ENCODE assay signal across 1 cellular context in genomic region chr1:161020573-161021167, GRCh38.
TF ChIP-seq lines count a peak whose summit lies in the region.

F11R (minus strand) TSS chr1:161021152; CDS start chr1:161021073, 79 bp downstream.

TF ChIP-seq in K562, 482 proteins besides CTCF, POLR2A, EP300 and RAD21 (continued from another document and continues in another):
- TF ChIP-seq, protein P1, sequence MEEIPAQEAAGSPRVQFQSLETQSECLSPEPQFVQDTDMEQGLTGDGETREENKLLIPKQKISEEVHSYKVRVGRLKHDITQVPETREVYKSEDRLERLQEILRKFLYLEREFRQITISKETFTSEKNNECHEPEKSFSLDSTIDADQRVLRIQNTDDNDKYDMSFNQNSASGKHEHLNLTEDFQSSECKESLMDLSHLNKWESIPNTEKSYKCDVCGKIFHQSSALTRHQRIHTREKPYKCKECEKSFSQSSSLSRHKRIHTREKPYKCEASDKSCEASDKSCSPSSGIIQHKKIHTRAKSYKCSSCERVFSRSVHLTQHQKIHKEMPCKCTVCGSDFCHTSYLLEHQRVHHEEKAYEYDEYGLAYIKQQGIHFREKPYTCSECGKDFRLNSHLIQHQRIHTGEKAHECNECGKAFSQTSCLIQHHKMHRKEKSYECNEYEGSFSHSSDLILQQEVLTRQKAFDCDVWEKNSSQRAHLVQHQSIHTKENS (CRISPR knock-in tag; IDR thresholded peaks at IDR 0.05): no peak
- TF ChIP-seq ARID2 (IDR thresholded peaks at IDR 0.05): no peak
- peak; percentile 68; the same call in 1 of the 2 replicates for TF ChIP-seq STAT5A (IDR thresholded peaks at IDR 0.05; ENCODE audit: borderline replicate concordance, low read length)
- TF ChIP-seq SRF (CRISPR knock-in tag; IDR thresholded peaks at IDR 0.05): no peak; a peak in 1 of 4 replicates
- TF ChIP-seq HCFC1 (IDR thresholded peaks at IDR 0.05; ENCODE audit: low read depth, low read length): no peak; the same call in 1 of the 2 replicates
- 0 out of 2 replicates have a peak, but pooled peaks have one; percentile 4 for TF ChIP-seq ZNF41 (CRISPR knock-in tag; conservative IDR thresholded peaks at IDR 0.05)
- TF ChIP-seq CREBBP (IDR thresholded peaks at IDR 0.05; ENCODE audit: low read depth, low read length): no peak
- TF ChIP-seq NCOA1 (IDR thresholded peaks at IDR 0.05; ENCODE audit: low read depth): peak; percentile 70; the same call in 1 of the 2 replicates
- no peak for TF ChIP-seq TCF15 (CRISPR knock-in tag; IDR thresholded peaks at IDR 0.05)
- TF ChIP-seq SOX6 (IDR thresholded peaks at IDR 0.05): peak; percentile 80
- TF ChIP-seq, protein P2, sequence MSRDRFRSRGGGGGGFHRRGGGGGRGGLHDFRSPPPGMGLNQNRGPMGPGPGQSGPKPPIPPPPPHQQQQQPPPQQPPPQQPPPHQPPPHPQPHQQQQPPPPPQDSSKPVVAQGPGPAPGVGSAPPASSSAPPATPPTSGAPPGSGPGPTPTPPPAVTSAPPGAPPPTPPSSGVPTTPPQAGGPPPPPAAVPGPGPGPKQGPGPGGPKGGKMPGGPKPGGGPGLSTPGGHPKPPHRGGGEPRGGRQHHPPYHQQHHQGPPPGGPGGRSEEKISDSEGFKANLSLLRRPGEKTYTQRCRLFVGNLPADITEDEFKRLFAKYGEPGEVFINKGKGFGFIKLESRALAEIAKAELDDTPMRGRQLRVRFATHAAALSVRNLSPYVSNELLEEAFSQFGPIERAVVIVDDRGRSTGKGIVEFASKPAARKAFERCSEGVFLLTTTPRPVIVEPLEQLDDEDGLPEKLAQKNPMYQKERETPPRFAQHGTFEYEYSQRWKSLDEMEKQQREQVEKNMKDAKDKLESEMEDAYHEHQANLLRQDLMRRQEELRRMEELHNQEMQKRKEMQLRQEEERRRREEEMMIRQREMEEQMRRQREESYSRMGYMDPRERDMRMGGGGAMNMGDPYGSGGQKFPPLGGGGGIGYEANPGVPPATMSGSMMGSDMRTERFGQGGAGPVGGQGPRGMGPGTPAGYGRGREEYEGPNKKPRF (IDR thresholded peaks at IDR 0.05; ENCODE audit: low read depth, low read length): no peak
- TF ChIP-seq ZNF609 (CRISPR knock-in tag; IDR thresholded peaks at IDR 0.05; ENCODE audit: borderline replicate concordance): peak; percentile 35; the same call in 1 of the 2 replicates
- TF ChIP-seq HNRNPH1 (optimal IDR thresholded peaks at IDR 0.05; ENCODE audit: low read depth, low read length): no peak
- TF ChIP-seq ETV1 (tag; conservative IDR thresholded peaks at IDR 0.05; ENCODE audit: low read depth): no peak
- peak; percentile 62; the same call in 1 of the 2 replicates for TF ChIP-seq ZNF583 (CRISPR knock-in tag; IDR thresholded peaks at IDR 0.05)
- no peak for TF ChIP-seq HDAC8 (tag; IDR thresholded peaks at IDR 0.05)
- TF ChIP-seq KDM1A (IDR thresholded peaks at IDR 0.05): peak; percentile 49 to 84
- no peak for TF ChIP-seq ZNF449 (CRISPR knock-in tag; IDR thresholded peaks at IDR 0.05)
- TF ChIP-seq, protein P3, sequence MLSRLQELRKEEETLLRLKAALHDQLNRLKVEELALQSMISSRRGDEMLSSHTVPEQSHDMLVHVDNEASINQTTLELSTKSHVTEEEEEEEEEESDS (CRISPR knock-in tag; IDR thresholded peaks at IDR 0.05): no peak
- TF ChIP-seq E2F6 (IDR thresholded peaks at IDR 0.05; ENCODE audit: borderline replicate concordance in 1 of 2, extremely low read depth in 1 of 2, insufficient read depth in 1 of 2, insufficient read length in 1 of 2, low read depth in 1 of 2, low read length in 1 of 2, poor library complexity in 1 of 2, severe bottlenecking in 1 of 2): peak in 1 of 2 experiments; percentile 54
- TF ChIP-seq PHF21A (IDR thresholded peaks at IDR 0.05; ENCODE audit: borderline replicate concordance, low read depth): no peak
- no peak for TF ChIP-seq ZNF668 (CRISPR knock-in tag; IDR thresholded peaks at IDR 0.05)
- TF ChIP-seq KHSRP (IDR thresholded peaks at IDR 0.05): no peak
- TF ChIP-seq ZC3H11A (IDR thresholded peaks at IDR 0.05; ENCODE audit: low read depth, low read length): no peak
- TF ChIP-seq, protein P4, sequence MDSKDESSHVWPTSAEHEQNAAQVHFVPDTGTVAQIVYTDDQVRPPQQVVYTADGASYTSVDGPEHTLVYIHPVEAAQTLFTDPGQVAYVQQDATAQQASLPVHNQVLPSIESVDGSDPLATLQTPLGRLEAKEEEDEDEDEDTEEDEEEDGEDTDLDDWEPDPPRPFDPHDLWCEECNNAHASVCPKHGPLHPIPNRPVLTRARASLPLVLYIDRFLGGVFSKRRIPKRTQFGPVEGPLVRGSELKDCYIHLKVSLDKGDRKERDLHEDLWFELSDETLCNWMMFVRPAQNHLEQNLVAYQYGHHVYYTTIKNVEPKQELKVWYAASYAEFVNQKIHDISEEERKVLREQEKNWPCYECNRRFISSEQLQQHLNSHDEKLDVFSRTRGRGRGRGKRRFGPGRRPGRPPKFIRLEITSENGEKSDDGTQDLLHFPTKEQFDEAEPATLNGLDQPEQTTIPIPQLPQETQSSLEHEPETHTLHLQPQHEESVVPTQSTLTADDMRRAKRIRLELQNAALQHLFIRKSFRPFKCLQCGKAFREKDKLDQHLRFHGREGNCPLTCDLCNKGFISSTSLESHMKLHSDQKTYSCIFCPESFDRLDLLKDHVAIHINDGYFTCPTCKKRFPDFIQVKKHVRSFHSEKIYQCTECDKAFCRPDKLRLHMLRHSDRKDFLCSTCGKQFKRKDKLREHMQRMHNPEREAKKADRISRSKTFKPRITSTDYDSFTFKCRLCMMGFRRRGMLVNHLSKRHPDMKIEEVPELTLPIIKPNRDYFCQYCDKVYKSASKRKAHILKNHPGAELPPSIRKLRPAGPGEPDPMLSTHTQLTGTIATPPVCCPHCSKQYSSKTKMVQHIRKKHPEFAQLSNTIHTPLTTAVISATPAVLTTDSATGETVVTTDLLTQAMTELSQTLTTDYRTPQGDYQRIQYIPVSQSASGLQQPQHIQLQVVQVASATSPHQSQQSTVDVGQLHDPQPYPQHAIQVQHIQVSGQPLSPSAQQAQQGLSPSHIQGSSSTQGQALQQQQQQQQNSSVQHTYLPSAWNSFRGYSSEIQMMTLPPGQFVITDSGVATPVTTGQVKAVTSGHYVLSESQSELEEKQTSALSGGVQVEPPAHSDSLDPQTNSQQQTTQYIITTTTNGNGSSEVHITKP (IDR thresholded peaks at IDR 0.05; ENCODE audit: partially characterized antibody): peak; percentile 77
- TF ChIP-seq HOXB6 (CRISPR knock-in tag; IDR thresholded peaks at IDR 0.05; ENCODE audit: borderline replicate concordance): no peak
- TF ChIP-seq, protein P5, sequence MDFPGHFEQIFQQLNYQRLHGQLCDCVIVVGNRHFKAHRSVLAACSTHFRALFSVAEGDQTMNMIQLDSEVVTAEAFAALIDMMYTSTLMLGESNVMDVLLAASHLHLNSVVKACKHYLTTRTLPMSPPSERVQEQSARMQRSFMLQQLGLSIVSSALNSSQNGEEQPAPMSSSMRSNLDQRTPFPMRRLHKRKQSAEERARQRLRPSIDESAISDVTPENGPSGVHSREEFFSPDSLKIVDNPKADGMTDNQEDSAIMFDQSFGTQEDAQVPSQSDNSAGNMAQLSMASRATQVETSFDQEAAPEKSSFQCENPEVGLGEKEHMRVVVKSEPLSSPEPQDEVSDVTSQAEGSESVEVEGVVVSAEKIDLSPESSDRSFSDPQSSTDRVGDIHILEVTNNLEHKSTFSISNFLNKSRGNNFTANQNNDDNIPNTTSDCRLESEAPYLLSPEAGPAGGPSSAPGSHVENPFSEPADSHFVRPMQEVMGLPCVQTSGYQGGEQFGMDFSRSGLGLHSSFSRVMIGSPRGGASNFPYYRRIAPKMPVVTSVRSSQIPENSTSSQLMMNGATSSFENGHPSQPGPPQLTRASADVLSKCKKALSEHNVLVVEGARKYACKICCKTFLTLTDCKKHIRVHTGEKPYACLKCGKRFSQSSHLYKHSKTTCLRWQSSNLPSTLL (IDR thresholded peaks at IDR 0.05): no peak
- no peak for TF ChIP-seq ZNF707 (CRISPR knock-in tag; conservative IDR thresholded peaks at IDR 0.05)
- TF ChIP-seq KAT2B (IDR thresholded peaks at IDR 0.05; ENCODE audit: low read depth, low read length): no peak
- no peak for TF ChIP-seq RFX7 (CRISPR knock-in tag; IDR thresholded peaks at IDR 0.05)
- no peak for TF ChIP-seq HDAC6 (IDR thresholded peaks at IDR 0.05; ENCODE audit: low read depth, low read length)
- peak; percentile 80 for TF ChIP-seq MTA3 (IDR thresholded peaks at IDR 0.05; ENCODE audit: borderline replicate concordance)
- no peak for TF ChIP-seq NR3C1 (CRISPR knock-in tag; IDR thresholded peaks at IDR 0.05)
- TF ChIP-seq ZBTB17 (CRISPR knock-in tag; IDR thresholded peaks at IDR 0.05): peak; percentile 78; the same call in 1 of the 2 replicates
- no peak for TF ChIP-seq IRF1 (CRISPR knock-in tag; IDR thresholded peaks at IDR 0.05; ENCODE audit: borderline replicate concordance)
- peak in 2 of 3 experiments; percentile 27 to 30 for TF ChIP-seq YY1 (IDR thresholded peaks at IDR 0.05; ENCODE audit: borderline replicate concordance in 1 of 3, control insufficient read depth in 1 of 3, extremely low read depth in 1 of 3, insufficient read depth in 3 of 3, insufficient read length in 1 of 3, insufficient replicate concordance in 2 of 3, low read depth in 1 of 3, low read length in 2 of 3)
- TF ChIP-seq ZKSCAN1 (IDR thresholded peaks at IDR 0.05; ENCODE audit: low read depth, low read length): peak; percentile 67; the same call in 1 of the 2 replicates
- no peak; the same call in none of the 2 replicates for TF ChIP-seq NR2C2 (CRISPR knock-in tag; IDR thresholded peaks at IDR 0.05)
- TF ChIP-seq NR2C2 (tag; IDR thresholded peaks at IDR 0.05): peak; percentile 90
- 0 out of 2 replicates have a peak, but pooled peaks have one; percentile 39 for TF ChIP-seq BRD4 (IDR thresholded peaks at IDR 0.05)
- no peak for TF ChIP-seq ILF3 (IDR thresholded peaks at IDR 0.05; ENCODE audit: borderline replicate concordance)
- no peak for TF ChIP-seq ZNF224 (CRISPR knock-in tag; IDR thresholded peaks at IDR 0.05)
- TF ChIP-seq, protein P6, sequence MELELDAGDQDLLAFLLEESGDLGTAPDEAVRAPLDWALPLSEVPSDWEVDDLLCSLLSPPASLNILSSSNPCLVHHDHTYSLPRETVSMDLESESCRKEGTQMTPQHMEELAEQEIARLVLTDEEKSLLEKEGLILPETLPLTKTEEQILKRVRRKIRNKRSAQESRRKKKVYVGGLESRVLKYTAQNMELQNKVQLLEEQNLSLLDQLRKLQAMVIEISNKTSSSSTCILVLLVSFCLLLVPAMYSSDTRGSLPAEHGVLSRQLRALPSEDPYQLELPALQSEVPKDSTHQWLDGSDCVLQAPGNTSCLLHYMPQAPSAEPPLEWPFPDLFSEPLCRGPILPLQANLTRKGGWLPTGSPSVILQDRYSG (tag; conservative IDR thresholded peaks at IDR 0.05; ENCODE audit: low read depth): no peak
- peak; percentile 54; the same call in 1 of the 2 replicates for TF ChIP-seq MTA1 (IDR thresholded peaks at IDR 0.05; ENCODE audit: borderline replicate concordance)
- no peak for TF ChIP-seq ZNF584 (CRISPR knock-in tag; IDR thresholded peaks at IDR 0.05; ENCODE audit: low read depth)
- TF ChIP-seq HMG20A (CRISPR knock-in tag; conservative IDR thresholded peaks at IDR 0.05): no peak
